14 cellular contexts compared by ENCODE assay signal in the genomic region with DNA sequence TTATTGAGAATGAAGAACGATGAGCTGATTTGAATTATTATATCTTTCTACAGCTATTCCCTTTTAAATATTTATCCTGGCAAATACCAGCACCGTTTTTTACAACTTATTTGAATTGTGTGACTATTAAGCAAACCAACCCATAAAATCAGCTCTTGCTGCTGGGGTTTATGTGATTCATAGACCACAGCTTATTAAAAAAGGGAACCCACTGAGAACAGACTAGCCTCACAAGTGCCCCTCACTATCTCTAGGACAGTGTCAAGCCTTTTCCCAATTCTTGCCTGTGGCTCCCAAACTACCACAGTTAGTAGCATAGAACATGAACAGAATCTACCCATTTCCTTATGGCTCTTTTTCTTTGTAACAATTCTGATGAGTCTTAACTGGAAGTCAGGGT.
"Had no signal": no experiment of that assay in that cellular context is flagged by ENCODE, and none has a peak within 500 bp of the region (broad histone marks: within the 10 kb centered on the region; RNA-seq: fewer than 3 reads in every experiment).

No MANE protein-coding gene starts in this region.

- H3K4me2 ChIP-seq: hepatocyte, neural progenitor cell had no signal

- DNase-seq: activated CD4-positive, alpha-beta T cell treated with anti-CD3 and anti-CD28 coated beads for 4 hours; activated gamma-delta T cell treated with Interleukin-2 at 50 U/mL for 16 hours; activated T-cell treated with anti-CD3 and anti-CD28 coated beads, Interleukin-2, amount 50 U/mL, for 1 hour; aorta; cortex of kidney; effector CD4-positive, alpha-beta T cell; left lung; mammary epithelial cell; naive B cell; spleen had no signal

- H3K9ac ChIP-seq: neural progenitor cell had no signal

- H3K36me3 Mint-ChIP-seq: naive B cell, neural progenitor cell had no signal

- H3K79me2 ChIP-seq: hepatocyte had no signal

- H3K9me3 ChIP-seq: esophagus muscularis mucosa, left lung, spleen had no signal

- ATAC-seq: left lung, sciatic nerve had no signal

- H3K27ac Mint-ChIP-seq: naive B cell, neural progenitor cell had no signal

- H3K36me3 ChIP-seq: neural progenitor cell had no signal

- H3K27ac ChIP-seq: esophagus muscularis mucosa, hepatocyte, left lung, neural progenitor cell, spleen had no signal

- H3K4me1 ChIP-seq: left lung, neural progenitor cell had no signal

- H3K4me3 ChIP-seq: esophagus muscularis mucosa, hepatocyte, left lung, neural progenitor cell, spleen had no signal

- H2AFZ ChIP-seq: hepatocyte, neural progenitor cell had no signal

- H3K4me3 Mint-ChIP-seq: naive B cell, neural progenitor cell had no signal

- H3K27me3 ChIP-seq: esophagus muscularis mucosa, hepatocyte, left lung, neural progenitor cell, spleen had no signal

- H3K4me1 Mint-ChIP-seq: naive B cell had no signal

- H3K9me3 Mint-ChIP-seq: naive B cell, neural progenitor cell had no signal

- H3K27me3 Mint-ChIP-seq: naive B cell had no signal
